8 cellular contexts compared by ENCODE assay signal in the genomic region with DNA sequence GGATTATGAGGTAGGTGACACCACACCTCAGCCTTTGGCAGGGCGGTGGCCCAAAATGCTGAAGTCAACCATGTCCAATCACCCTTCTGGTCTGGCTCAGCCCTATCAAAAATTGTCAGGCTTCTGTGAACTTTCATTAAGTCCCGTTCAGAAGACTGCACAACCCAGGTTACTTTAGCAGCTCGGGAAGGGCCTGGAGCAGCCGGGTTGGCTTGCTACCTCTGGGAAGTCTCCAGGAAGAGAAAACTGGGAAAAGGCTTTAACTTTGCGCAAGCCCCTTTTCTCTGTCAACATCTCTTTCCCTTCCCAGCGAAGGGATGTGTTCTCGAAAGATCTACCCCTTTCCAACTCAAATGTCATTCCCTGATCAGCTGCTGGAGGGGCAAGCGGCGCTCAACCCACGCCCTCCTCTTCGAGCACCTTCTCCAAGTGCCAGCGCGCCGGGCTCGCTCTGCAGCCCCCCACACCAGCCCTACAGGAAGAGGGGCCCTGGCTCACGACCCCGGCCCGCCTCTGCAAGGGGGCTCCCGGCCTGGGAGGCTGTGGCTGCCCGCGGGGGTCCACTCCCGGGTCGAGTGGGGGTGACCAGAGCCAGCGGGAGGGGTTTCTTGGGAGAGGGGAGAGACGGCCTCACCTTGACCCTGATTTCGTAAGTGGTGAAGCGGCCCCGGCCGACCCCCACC. TPM values are rescaled to one million over a fixed set of nuclear protein-coding genes. Genes with fewer than 3 reads are reported as not detected.
DNase-seq lines count a peak whose midpoint lies in the region; ATAC-seq and TF ChIP-seq lines count a peak whose summit lies in the region.

No MANE protein-coding gene starts in this region.

- H3K4me1 Mint-ChIP-seq in mesothelial cell of epicardium, result peaks cover 16% of the 10 kb centered on the region

- H2AFZ ChIP-seq in HCT116 (ENCODE audit: low read depth, low read length, poor library complexity, severe bottlenecking), result peak overlapping the region; percentile 27

- ATAC-seq in HCT116 (peak; percentile 12; the same call in 1 of the 2 replicates), GM18861 (IDR thresholded peaks at IDR 0.05; ENCODE audit: unreplicated experiment) (no peak)

- POLR2A ChIA-PET in HCT116 (lab: Charles Lee), result interaction anchor here (0.7 to 1.9 kb wide), 5 partner anchors 9 to 35 kb away, joined by 3 to 6 read pairs (median 4); a partner anchor contains a TSS

- DNase-seq in GM12864 (ENCODE audit: low read depth), result no peak
- peak; percentile 16 for DNase-seq in HCT116 (ENCODE audit: low read depth, low spot score)
- peak; percentile 80 for DNase-seq in NAMALWA (ENCODE audit: low spot score)
- DNase-seq in activated CD4-positive, alpha-beta T cell treated with anti-CD3 and anti-CD28 coated beads, Interleukin-2, amount 50 U/mL, for 1 hour, result peak; percentile 6
- no peak for DNase-seq in epithelial cell of prostate (ENCODE audit: low read depth, low spot score)
- peak in 1 of 2 experiments; percentile 33 for DNase-seq in mesothelial cell of epicardium (ENCODE audit: low spot score in 2 of 2, unreplicated experiment in 2 of 2)
- DNase-seq in suprapubic skin (ENCODE audit: low spot score in 2 of 2), result peak in 1 of 2 donors; percentile 83

- peak overlapping the region; percentile 82 for H3K9ac ChIP-seq in HCT116 (ENCODE audit: low read length)

- intact Hi-C loops in HCT116 (cut with micrococcal nuclease), result loop anchor here (2.0 to 10.0 kb wide), 2 partner anchors 35 to 145 kb away; a partner anchor contains a TSS

- TF ChIP-seq EP300 in suprapubic skin (IDR thresholded peaks at IDR 0.05), result no peak

- H3K27ac Mint-ChIP-seq in mesothelial cell of epicardium, result peak overlapping the region; percentile 89

- peak overlapping the region; percentile 100 for H3K4me2 ChIP-seq in HCT116 (ENCODE audit: low read length)

- H4K20me1 ChIP-seq in HCT116 (ENCODE audit: insufficient read depth), result no peaks in the 10 kb centered on the region

- peak overlapping the region; percentile 68 for H3K4me3 ChIP-seq in GM12864 (ENCODE audit: low read depth, low read length)
- H3K4me3 ChIP-seq in HCT116 (replicated peaks in 1 of 2; ENCODE audit: low read depth in 1 of 2, low read length in 2 of 2), result peak overlapping the region; percentile 89 to 93
- peak overlapping the region; percentile 70 for H3K4me3 ChIP-seq in suprapubic skin

- H3K79me2 ChIP-seq in HCT116 (ENCODE audit: insufficient read depth, low read length), result peaks cover 58% of the 10 kb centered on the region

- no peaks in the 10 kb centered on the region for H3K9me3 Mint-ChIP-seq in mesothelial cell of epicardium

- no peaks in the 10 kb centered on the region for H3K9me2 ChIP-seq in HCT116 (ENCODE audit: insufficient read depth)

- under 1% methylated on average over 15 of the region's 29 CpGs for WGBS in suprapubic skin

- peak overlapping the region; percentile 53 for H3K27ac ChIP-seq in HCT116 (ENCODE audit: low read depth, low read length)
- H3K27ac ChIP-seq in epithelial cell of prostate, result peak overlapping the region; percentile 84
- H3K27ac ChIP-seq in suprapubic skin, result peak overlapping the region; percentile 92

- H3K4me1 ChIP-seq in HCT116 (ENCODE audit: control insufficient read depth in 1 of 2, insufficient read depth in 2 of 2, low read length in 2 of 2) (peaks cover 0 to 19% of the 10 kb centered on the region in 2 experiments; a peak in 3 of 4 replicates), suprapubic skin (peaks cover 31% of the 10 kb centered on the region)

- H3K27me3 ChIP-seq in HCT116 (ENCODE audit: insufficient read depth, low read length), result no peaks in the 10 kb centered on the region
- no peaks in the 10 kb centered on the region for H3K27me3 ChIP-seq in suprapubic skin

- RAD21 ChIA-PET in HCT116 (lab: Charles Lee; ENCODE audit: low non-redundant PET in 1 of 2, low total read pairs in 2 of 2, uncharacterized antibody in 2 of 2, unreplicated experiment in 2 of 2), result no interaction called here

- no peaks in the 10 kb centered on the region for H3K36me3 Mint-ChIP-seq in mesothelial cell of epicardium

- H3K9me3 ChIP-seq in HCT116 (ENCODE audit: control insufficient read depth in 1 of 2, insufficient read depth in 1 of 2, low read depth in 1 of 2, low read length in 2 of 2) (no peaks in the 10 kb centered on the region), suprapubic skin (no peaks in the 10 kb centered on the region)

- no peak for TF ChIP-seq RAD21 in HCT116 (IDR thresholded peaks at IDR 0.05; ENCODE audit: low read depth)

- no peak for TF ChIP-seq CTCF in GM12864 (IDR thresholded peaks at IDR 0.05; ENCODE audit: low read depth, low read length, missing control alignments)
- TF ChIP-seq CTCF in HCT116 (IDR thresholded peaks at IDR 0.05 in 2 of 3, conservative IDR thresholded peaks at IDR 0.05 in 1 of 3; ENCODE audit: borderline replicate concordance in 1 of 3, insufficient read depth in 1 of 3, low read depth in 2 of 3, low read length in 2 of 3), result no peak
- TF ChIP-seq CTCF in mesothelial cell of epicardium (IDR thresholded peaks at IDR 0.05; ENCODE audit: unreplicated experiment), result no peak
- no peak for TF ChIP-seq CTCF in suprapubic skin (IDR thresholded peaks at IDR 0.05)

- H3K36me3 ChIP-seq in HCT116 (ENCODE audit: control insufficient read depth in 1 of 2, insufficient read depth in 2 of 2, low read length in 2 of 2) (no peaks in the 10 kb centered on the region; a peak in 1 of 4 replicates), suprapubic skin (no peaks in the 10 kb centered on the region)

- no peaks in the 10 kb centered on the region for H3K27me3 Mint-ChIP-seq in mesothelial cell of epicardium (ENCODE audit: low read depth)

- CTCF ChIA-PET in HCT116 (lab: Charles Lee), result interaction anchor here (1.2 kb wide), 1 partner anchor 22 kb away, joined by 3 read pairs; no protein-coding TSS in a partner anchor

- peak overlapping the region; percentile 86 for H3K4me3 Mint-ChIP-seq in mesothelial cell of epicardium

- BruUV-seq in HCT116 (replicated peaks; lab: Mats Ljungman, UMichigan), result no TSS peak

- TF ChIP-seq POLR2A in HCT116 (IDR thresholded peaks at IDR 0.05; ENCODE audit: borderline replicate concordance, extremely low read depth, insufficient read depth, insufficient read length), result no peak
- TF ChIP-seq POLR2A in suprapubic skin (IDR thresholded peaks at IDR 0.05), result no peak

TF ChIP-seq in HCT116, 20 proteins besides CTCF, POLR2A, EP300 and RAD21 (continues in another document):
- TF ChIP-seq, protein P1, sequence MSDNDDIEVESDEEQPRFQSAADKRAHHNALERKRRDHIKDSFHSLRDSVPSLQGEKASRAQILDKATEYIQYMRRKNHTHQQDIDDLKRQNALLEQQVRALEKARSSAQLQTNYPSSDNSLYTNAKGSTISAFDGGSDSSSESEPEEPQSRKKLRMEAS (IDR thresholded peaks at IDR 0.05), result no peak
- TF ChIP-seq SP1 (IDR thresholded peaks at IDR 0.05; ENCODE audit: low read depth), result no peak
- TF ChIP-seq FOSL1 (IDR thresholded peaks at IDR 0.05; ENCODE audit: low read depth), result no peak
- TF ChIP-seq YY1 (IDR thresholded peaks at IDR 0.05; ENCODE audit: extremely low read depth, insufficient replicate concordance, low read depth, low read length), result no peak
- no peak for TF ChIP-seq POLR2AphosphoS5 (IDR thresholded peaks at IDR 0.05; ENCODE audit: low read depth, low read length)
- no peak for TF ChIP-seq ELF1 (IDR thresholded peaks at IDR 0.05; ENCODE audit: borderline replicate concordance, low read depth)
- TF ChIP-seq, protein P2, sequence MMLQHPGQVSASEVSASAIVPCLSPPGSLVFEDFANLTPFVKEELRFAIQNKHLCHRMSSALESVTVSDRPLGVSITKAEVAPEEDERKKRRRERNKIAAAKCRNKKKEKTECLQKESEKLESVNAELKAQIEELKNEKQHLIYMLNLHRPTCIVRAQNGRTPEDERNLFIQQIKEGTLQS (IDR thresholded peaks at IDR 0.05), result no peak
- TF ChIP-seq EGR1 (IDR thresholded peaks at IDR 0.05; ENCODE audit: low read depth), result no peak
- TF ChIP-seq CBX3 (IDR thresholded peaks at IDR 0.05; ENCODE audit: low read depth), result no peak
- TF ChIP-seq TCF7L2 (IDR thresholded peaks at IDR 0.05; ENCODE audit: borderline replicate concordance, extremely low read depth, insufficient read depth, insufficient read length), result no peak
- TF ChIP-seq SRF (IDR thresholded peaks at IDR 0.05; ENCODE audit: low read depth), result no peak
- TF ChIP-seq ZNF274 (IDR thresholded peaks at IDR 0.05; ENCODE audit: low read depth, low read length), result no peak
- TF ChIP-seq EZH2 (IDR thresholded peaks at IDR 0.05), result no peak
- no peak for TF ChIP-seq ZFX (IDR thresholded peaks at IDR 0.05)
- TF ChIP-seq, protein P3, sequence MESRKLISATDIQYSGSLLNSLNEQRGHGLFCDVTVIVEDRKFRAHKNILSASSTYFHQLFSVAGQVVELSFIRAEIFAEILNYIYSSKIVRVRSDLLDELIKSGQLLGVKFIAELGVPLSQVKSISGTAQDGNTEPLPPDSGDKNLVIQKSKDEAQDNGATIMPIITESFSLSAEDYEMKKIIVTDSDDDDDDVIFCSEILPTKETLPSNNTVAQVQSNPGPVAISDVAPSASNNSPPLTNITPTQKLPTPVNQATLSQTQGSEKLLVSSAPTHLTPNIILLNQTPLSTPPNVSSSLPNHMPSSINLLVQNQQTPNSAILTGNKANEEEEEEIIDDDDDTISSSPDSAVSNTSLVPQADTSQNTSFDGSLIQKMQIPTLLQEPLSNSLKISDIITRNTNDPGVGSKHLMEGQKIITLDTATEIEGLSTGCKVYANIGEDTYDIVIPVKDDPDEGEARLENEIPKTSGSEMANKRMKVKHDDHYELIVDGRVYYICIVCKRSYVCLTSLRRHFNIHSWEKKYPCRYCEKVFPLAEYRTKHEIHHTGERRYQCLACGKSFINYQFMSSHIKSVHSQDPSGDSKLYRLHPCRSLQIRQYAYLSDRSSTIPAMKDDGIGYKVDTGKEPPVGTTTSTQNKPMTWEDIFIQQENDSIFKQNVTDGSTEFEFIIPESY (IDR thresholded peaks at IDR 0.05; ENCODE audit: extremely low read depth, insufficient replicate concordance, low read length), result no peak

RNA-seq across cellular contexts. Expression of a gene that starts 0.6 kb away (rescaled TPM):
- total RNA-seq in HCT116 (2021; ENCODE audit: unreplicated experiment), result 111 TPM
- 59.5 and 84.4 TPM in 2 replicates for polyA plus RNA-seq in HCT116 (2012)
- 74.3 to 80.6 TPM (median 74.4 TPM) in 3 replicates for total RNA-seq in mesothelial cell of epicardium
- total RNA-seq in suprapubic skin, result 10 to 100 TPM; 80.9 to 97.4 (median 96.6) TPM

RNA-seq across cellular contexts. Expression of a gene that starts 34.6 kb away (rescaled TPM):
- 4.9 TPM for total RNA-seq in HCT116 (2021; ENCODE audit: unreplicated experiment)
- polyA plus RNA-seq in HCT116 (2012), result 1.1 and 2.4 TPM in 2 replicates
- 8.0 to 11.3 TPM (median 9.3 TPM) in 3 replicates for total RNA-seq in mesothelial cell of epicardium
- total RNA-seq in suprapubic skin, result 1 to 10 TPM; 1.3 to 7.4 (median 3.0) TPM

Comparison
In these comparisons a context has a peak if more than half of its experiments do, and no peak if none do; other contexts are left out.
1. DNase-seq: peak in HCT116 (single experiment), NAMALWA (single experiment) and activated CD4-positive, alpha-beta T cell treated with anti-CD3 and anti-CD28 coated beads, Interleukin-2, amount 50 U/mL, for 1 hour (single experiment); none in GM12864 (single experiment) and epithelial cell of prostate (single experiment).
2. Peak in every context shown above with its lines, with median percentiles within 50 percentile points of each other: H3K4me3 ChIP-seq and H3K27ac ChIP-seq.